In the genomic region with DNA sequence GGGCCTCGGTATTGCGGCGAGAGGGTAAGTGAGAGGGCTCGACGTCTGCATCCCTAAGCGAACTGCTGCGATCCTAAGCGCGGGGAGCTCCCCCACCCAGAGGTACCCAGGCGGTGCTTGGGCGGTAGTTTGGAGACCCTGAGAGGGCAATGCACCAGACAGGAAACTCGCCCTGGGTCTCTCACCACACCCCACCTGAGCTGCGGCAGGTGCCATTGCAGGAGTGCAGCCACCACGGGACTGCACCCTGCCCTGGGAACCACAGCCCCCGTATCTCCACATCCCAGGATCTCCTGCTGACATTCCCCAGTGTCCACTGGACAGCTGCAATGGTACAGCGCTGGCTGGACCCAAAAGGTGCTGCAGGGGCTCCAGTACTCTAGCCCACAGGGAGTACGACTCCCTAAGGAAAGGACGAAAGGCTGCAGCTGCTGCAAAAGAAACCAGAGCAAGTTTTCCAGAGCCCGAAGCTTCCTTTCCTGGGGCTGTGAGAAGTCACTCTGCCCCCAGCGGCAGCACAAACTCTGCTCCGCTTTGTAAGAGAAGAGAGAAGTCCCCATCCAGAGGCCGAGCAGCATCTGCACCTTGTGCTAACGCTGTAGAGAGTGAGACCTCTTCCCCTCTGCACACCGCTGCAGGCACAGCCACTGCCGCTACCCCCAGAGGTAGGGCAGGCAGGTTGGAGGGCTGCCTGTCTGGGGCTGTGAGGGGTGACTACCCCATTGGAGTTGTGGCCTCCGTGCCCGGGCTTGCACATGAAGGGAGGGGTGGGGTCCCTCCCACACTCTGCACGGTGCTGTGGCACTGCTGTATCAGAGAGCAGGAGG, we compare ENCODE assay signal across 1 cellular context.
TF ChIP-seq lines count a peak whose summit lies in the region.

No MANE protein-coding gene starts in this region.

TF ChIP-seq in WTC11, 78 proteins besides CTCF, POLR2A, EP300 and RAD21 (continued from another document):
- TF ChIP-seq, protein P1, sequence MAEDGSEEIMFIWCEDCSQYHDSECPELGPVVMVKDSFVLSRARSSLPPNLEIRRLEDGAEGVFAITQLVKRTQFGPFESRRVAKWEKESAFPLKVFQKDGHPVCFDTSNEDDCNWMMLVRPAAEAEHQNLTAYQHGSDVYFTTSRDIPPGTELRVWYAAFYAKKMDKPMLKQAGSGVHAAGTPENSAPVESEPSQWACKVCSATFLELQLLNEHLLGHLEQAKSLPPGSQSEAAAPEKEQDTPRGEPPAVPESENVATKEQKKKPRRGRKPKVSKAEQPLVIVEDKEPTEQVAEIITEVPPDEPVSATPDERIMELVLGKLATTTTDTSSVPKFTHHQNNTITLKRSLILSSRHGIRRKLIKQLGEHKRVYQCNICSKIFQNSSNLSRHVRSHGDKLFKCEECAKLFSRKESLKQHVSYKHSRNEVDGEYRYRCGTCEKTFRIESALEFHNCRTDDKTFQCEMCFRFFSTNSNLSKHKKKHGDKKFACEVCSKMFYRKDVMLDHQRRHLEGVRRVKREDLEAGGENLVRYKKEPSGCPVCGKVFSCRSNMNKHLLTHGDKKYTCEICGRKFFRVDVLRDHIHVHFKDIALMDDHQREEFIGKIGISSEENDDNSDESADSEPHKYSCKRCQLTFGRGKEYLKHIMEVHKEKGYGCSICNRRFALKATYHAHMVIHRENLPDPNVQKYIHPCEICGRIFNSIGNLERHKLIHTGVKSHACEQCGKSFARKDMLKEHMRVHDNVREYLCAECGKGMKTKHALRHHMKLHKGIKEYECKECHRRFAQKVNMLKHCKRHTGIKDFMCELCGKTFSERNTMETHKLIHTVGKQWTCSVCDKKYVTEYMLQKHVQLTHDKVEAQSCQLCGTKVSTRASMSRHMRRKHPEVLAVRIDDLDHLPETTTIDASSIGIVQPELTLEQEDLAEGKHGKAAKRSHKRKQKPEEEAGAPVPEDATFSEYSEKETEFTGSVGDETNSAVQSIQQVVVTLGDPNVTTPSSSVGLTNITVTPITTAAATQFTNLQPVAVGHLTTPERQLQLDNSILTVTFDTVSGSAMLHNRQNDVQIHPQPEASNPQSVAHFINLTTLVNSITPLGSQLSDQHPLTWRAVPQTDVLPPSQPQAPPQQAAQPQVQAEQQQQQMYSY (CRISPR knock-in tag; IDR thresholded peaks at IDR 0.05) = no peak
- TF ChIP-seq FOXP1 (CRISPR knock-in tag; IDR thresholded peaks at IDR 0.05; ENCODE audit: borderline replicate concordance) (peak; percentile 19; the same call in 1 of the 2 replicates), RELA (CRISPR knock-in tag; IDR thresholded peaks at IDR 0.05; ENCODE audit: borderline replicate concordance) (no peak)
